ENCODE assay signal across 1 cellular context in the genomic region with DNA sequence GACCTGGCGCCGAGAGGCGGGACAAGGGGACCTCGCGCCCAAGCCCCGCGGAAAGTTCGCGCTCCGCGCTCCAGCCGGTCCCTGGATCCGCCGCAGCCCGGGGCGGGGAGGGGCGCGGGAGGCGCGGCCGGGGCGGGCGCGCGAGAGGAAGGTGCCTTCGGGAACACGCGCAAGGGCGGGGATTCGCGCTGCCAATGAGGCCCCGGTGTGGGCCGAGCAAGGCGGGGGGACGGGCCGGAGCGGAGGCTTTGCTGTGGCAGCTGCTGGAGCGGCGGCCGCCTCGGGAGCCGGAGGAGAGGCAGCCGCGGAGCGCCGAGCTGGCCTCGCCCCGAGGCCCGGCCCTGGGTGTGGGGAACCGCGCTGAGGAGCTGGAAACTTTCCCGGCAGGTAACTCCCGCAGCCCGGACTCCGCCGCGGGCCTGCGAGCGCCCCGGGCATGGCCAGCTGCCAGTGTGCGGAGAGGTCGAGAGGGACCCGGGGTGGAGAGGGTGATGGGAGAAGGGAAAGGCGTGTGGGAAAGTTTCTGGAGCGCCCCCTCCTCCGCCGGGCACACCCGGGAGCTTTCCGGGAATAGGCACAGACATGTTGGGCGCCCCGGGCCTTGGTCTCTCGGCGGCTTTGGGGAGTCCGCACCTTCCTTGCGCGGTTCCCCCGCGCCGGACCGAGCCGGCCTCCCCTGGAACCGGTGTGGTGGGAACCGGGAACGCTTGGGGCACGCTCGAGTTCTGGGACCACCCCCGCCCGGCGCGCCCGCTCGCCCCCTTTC.
TF ChIP-seq lines count a peak whose summit lies in the region.

A gene (plus strand): TSS at position 245 of the 766 bp plus-strand sequence. CDS start 97,271 bp downstream, outside the sequence.

TF ChIP-seq in HepG2, 621 proteins besides CTCF, POLR2A, EP300 and RAD21 (continued from another document and continues in another):
- TF ChIP-seq, protein P1, sequence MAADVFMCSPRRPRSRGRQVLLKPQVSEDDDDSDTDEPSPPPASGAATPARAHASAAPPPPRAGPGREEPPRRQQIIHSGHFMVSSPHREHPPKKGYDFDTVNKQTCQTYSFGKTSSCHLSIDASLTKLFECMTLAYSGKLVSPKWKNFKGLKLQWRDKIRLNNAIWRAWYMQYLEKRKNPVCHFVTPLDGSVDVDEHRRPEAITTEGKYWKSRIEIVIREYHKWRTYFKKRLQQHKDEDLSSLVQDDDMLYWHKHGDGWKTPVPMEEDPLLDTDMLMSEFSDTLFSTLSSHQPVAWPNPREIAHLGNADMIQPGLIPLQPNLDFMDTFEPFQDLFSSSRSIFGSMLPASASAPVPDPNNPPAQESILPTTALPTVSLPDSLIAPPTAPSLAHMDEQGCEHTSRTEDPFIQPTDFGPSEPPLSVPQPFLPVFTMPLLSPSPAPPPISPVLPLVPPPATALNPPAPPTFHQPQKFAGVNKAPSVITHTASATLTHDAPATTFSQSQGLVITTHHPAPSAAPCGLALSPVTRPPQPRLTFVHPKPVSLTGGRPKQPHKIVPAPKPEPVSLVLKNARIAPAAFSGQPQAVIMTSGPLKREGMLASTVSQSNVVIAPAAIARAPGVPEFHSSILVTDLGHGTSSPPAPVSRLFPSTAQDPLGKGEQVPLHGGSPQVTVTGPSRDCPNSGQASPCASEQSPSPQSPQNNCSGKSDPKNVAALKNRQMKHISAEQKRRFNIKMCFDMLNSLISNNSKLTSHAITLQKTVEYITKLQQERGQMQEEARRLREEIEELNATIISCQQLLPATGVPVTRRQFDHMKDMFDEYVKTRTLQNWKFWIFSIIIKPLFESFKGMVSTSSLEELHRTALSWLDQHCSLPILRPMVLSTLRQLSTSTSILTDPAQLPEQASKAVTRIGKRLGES (CRISPR knock-in tag; IDR thresholded peaks at IDR 0.05; ENCODE audit: borderline replicate concordance), result no peak; the same call in 1 of the 2 replicates
- TF ChIP-seq GFI1 (CRISPR knock-in tag; IDR thresholded peaks at IDR 0.05; ENCODE audit: borderline replicate concordance) (no peak), ZNF761 (CRISPR knock-in tag; conservative IDR thresholded peaks at IDR 0.05) (no peak), PLRG1 (conservative IDR thresholded peaks at IDR 0.05) (no peak), KLF9 (CRISPR knock-in tag; IDR thresholded peaks at IDR 0.05; ENCODE audit: low read depth) (no peak), ASH2L (IDR thresholded peaks at IDR 0.05; ENCODE audit: insufficient read length, low read depth, low read length) (no peak), ARID2 (CRISPR knock-in tag; IDR thresholded peaks at IDR 0.05; ENCODE audit: borderline replicate concordance) (no peak), ZNF329 (CRISPR knock-in tag; IDR thresholded peaks at IDR 0.05; ENCODE audit: low read depth) (peak; percentile 80; the same call in 1 of the 2 replicates), ATF1 (CRISPR knock-in tag; IDR thresholded peaks at IDR 0.05) (no peak), FOXA1 (IDR thresholded peaks at IDR 0.05) (no peak), FOXA1 (CRISPR knock-in tag; IDR thresholded peaks at IDR 0.05) (no peak), ZNF577 (CRISPR knock-in tag; IDR thresholded peaks at IDR 0.05; ENCODE audit: borderline replicate concordance, low read depth) (no peak), ZBTB7B (CRISPR knock-in tag; IDR thresholded peaks at IDR 0.05) (peak; percentile 28; the same call in 1 of the 2 replicates), HOXA9 (CRISPR knock-in tag; IDR thresholded peaks at IDR 0.05; ENCODE audit: borderline replicate concordance) (no peak; the same call in 1 of the 2 replicates), FOXP1 (IDR thresholded peaks at IDR 0.05) (no peak), FOXP1 (CRISPR knock-in tag; IDR thresholded peaks at IDR 0.05) (no peak), MEIS1 (CRISPR knock-in tag; IDR thresholded peaks at IDR 0.05; ENCODE audit: borderline replicate concordance) (no peak), TAF1 (CRISPR knock-in tag; IDR thresholded peaks at IDR 0.05) (peak; percentile 68), PCBP2 (optimal IDR thresholded peaks at IDR 0.05; ENCODE audit: low read depth, low read length, poor library complexity, severe bottlenecking) (no peak), MTA3 (CRISPR knock-in tag; IDR thresholded peaks at IDR 0.05) (no peak), NR2F6 (IDR thresholded peaks at IDR 0.05) (no peak), NR2F6 (CRISPR knock-in tag; IDR thresholded peaks at IDR 0.05) (no peak), ZFP36 (IDR thresholded peaks at IDR 0.05; ENCODE audit: borderline replicate concordance, low read depth, low read length, partially characterized antibody) (no peak), YEATS4 (CRISPR knock-in tag; IDR thresholded peaks at IDR 0.05; ENCODE audit: borderline replicate concordance) (peak; percentile 24; the same call in 1 of the 2 replicates), ZNF563 (CRISPR knock-in tag; IDR thresholded peaks at IDR 0.05) (peak; percentile 79; the same call in 1 of the 2 replicates), FOXA3 (CRISPR knock-in tag; IDR thresholded peaks at IDR 0.05) (peak; percentile 17), ZNF562 (CRISPR knock-in tag; IDR thresholded peaks at IDR 0.05; ENCODE audit: borderline replicate concordance) (no peak), ZBTB20 (CRISPR knock-in tag; IDR thresholded peaks at IDR 0.05; ENCODE audit: borderline replicate concordance, low read depth) (no peak), ZNF251 (CRISPR knock-in tag; IDR thresholded peaks at IDR 0.05) (no peak), ZC3H13 (CRISPR knock-in tag; IDR thresholded peaks at IDR 0.05) (no peak), ZNF629 (CRISPR knock-in tag; conservative IDR thresholded peaks at IDR 0.05) (no peak), SMAD9 (CRISPR knock-in tag; IDR thresholded peaks at IDR 0.05) (no peak), SOX6 (IDR thresholded peaks at IDR 0.05) (no peak), SOX6 (CRISPR knock-in tag; IDR thresholded peaks at IDR 0.05) (no peak; the same call in 1 of the 2 replicates), RELA (CRISPR knock-in tag; IDR thresholded peaks at IDR 0.05) (no peak), NKX3-1 (CRISPR knock-in tag; IDR thresholded peaks at IDR 0.05) (0 out of 2 replicates have a peak, but pooled peaks have one; percentile 55), U2AF2 (IDR thresholded peaks at IDR 0.05; ENCODE audit: low read depth, low read length) (no peak)
- TF ChIP-seq, protein P2, sequence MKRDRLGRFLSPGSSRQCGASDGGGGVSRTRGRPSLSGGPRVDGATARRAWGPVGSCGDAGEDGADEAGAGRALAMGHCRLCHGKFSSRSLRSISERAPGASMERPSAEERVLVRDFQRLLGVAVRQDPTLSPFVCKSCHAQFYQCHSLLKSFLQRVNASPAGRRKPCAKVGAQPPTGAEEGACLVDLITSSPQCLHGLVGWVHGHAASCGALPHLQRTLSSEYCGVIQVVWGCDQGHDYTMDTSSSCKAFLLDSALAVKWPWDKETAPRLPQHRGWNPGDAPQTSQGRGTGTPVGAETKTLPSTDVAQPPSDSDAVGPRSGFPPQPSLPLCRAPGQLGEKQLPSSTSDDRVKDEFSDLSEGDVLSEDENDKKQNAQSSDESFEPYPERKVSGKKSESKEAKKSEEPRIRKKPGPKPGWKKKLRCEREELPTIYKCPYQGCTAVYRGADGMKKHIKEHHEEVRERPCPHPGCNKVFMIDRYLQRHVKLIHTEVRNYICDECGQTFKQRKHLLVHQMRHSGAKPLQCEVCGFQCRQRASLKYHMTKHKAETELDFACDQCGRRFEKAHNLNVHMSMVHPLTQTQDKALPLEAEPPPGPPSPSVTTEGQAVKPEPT (CRISPR knock-in tag; IDR thresholded peaks at IDR 0.05; ENCODE audit: low read depth), result no peak; the same call in 1 of the 2 replicates
- TF ChIP-seq, protein P3, sequence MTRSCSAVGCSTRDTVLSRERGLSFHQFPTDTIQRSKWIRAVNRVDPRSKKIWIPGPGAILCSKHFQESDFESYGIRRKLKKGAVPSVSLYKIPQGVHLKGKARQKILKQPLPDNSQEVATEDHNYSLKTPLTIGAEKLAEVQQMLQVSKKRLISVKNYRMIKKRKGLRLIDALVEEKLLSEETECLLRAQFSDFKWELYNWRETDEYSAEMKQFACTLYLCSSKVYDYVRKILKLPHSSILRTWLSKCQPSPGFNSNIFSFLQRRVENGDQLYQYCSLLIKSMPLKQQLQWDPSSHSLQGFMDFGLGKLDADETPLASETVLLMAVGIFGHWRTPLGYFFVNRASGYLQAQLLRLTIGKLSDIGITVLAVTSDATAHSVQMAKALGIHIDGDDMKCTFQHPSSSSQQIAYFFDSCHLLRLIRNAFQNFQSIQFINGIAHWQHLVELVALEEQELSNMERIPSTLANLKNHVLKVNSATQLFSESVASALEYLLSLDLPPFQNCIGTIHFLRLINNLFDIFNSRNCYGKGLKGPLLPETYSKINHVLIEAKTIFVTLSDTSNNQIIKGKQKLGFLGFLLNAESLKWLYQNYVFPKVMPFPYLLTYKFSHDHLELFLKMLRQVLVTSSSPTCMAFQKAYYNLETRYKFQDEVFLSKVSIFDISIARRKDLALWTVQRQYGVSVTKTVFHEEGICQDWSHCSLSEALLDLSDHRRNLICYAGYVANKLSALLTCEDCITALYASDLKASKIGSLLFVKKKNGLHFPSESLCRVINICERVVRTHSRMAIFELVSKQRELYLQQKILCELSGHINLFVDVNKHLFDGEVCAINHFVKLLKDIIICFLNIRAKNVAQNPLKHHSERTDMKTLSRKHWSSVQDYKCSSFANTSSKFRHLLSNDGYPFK (CRISPR knock-in tag; IDR thresholded peaks at IDR 0.05; ENCODE audit: borderline replicate concordance), result no peak
- TF ChIP-seq, protein P4, sequence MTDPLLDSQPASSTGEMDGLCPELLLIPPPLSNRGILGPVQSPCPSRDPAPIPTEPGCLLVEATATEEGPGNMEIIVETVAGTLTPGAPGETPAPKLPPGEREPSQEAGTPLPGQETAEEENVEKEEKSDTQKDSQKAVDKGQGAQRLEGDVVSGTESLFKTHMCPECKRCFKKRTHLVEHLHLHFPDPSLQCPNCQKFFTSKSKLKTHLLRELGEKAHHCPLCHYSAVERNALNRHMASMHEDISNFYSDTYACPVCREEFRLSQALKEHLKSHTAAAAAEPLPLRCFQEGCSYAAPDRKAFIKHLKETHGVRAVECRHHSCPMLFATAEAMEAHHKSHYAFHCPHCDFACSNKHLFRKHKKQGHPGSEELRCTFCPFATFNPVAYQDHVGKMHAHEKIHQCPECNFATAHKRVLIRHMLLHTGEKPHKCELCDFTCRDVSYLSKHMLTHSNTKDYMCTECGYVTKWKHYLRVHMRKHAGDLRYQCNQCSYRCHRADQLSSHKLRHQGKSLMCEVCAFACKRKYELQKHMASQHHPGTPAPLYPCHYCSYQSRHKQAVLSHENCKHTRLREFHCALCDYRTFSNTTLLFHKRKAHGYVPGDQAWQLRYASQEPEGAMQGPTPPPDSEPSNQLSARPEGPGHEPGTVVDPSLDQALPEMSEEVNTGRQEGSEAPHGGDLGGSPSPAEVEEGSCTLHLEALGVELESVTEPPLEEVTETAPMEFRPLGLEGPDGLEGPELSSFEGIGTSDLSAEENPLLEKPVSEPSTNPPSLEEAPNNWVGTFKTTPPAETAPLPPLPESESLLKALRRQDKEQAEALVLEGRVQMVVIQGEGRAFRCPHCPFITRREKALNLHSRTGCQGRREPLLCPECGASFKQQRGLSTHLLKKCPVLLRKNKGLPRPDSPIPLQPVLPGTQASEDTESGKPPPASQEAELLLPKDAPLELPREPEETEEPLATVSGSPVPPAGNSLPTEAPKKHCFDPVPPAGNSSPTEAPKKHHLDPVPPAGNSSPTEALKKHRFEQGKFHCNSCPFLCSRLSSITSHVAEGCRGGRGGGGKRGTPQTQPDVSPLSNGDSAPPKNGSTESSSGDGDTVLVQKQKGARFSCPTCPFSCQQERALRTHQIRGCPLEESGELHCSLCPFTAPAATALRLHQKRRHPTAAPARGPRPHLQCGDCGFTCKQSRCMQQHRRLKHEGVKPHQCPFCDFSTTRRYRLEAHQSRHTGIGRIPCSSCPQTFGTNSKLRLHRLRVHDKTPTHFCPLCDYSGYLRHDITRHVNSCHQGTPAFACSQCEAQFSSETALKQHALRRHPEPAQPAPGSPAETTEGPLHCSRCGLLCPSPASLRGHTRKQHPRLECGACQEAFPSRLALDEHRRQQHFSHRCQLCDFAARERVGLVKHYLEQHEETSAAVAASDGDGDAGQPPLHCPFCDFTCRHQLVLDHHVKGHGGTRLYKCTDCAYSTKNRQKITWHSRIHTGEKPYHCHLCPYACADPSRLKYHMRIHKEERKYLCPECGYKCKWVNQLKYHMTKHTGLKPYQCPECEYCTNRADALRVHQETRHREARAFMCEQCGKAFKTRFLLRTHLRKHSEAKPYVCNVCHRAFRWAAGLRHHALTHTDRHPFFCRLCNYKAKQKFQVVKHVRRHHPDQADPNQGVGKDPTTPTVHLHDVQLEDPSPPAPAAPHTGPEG (CRISPR knock-in tag; IDR thresholded peaks at IDR 0.05), result no peak
- TF ChIP-seq, protein P5, sequence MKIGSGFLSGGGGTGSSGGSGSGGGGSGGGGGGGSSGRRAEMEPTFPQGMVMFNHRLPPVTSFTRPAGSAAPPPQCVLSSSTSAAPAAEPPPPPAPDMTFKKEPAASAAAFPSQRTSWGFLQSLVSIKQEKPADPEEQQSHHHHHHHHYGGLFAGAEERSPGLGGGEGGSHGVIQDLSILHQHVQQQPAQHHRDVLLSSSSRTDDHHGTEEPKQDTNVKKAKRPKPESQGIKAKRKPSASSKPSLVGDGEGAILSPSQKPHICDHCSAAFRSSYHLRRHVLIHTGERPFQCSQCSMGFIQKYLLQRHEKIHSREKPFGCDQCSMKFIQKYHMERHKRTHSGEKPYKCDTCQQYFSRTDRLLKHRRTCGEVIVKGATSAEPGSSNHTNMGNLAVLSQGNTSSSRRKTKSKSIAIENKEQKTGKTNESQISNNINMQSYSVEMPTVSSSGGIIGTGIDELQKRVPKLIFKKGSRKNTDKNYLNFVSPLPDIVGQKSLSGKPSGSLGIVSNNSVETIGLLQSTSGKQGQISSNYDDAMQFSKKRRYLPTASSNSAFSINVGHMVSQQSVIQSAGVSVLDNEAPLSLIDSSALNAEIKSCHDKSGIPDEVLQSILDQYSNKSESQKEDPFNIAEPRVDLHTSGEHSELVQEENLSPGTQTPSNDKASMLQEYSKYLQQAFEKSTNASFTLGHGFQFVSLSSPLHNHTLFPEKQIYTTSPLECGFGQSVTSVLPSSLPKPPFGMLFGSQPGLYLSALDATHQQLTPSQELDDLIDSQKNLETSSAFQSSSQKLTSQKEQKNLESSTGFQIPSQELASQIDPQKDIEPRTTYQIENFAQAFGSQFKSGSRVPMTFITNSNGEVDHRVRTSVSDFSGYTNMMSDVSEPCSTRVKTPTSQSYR (CRISPR knock-in tag; IDR thresholded peaks at IDR 0.05; ENCODE audit: borderline replicate concordance), result no peak
- TF ChIP-seq, protein P6, sequence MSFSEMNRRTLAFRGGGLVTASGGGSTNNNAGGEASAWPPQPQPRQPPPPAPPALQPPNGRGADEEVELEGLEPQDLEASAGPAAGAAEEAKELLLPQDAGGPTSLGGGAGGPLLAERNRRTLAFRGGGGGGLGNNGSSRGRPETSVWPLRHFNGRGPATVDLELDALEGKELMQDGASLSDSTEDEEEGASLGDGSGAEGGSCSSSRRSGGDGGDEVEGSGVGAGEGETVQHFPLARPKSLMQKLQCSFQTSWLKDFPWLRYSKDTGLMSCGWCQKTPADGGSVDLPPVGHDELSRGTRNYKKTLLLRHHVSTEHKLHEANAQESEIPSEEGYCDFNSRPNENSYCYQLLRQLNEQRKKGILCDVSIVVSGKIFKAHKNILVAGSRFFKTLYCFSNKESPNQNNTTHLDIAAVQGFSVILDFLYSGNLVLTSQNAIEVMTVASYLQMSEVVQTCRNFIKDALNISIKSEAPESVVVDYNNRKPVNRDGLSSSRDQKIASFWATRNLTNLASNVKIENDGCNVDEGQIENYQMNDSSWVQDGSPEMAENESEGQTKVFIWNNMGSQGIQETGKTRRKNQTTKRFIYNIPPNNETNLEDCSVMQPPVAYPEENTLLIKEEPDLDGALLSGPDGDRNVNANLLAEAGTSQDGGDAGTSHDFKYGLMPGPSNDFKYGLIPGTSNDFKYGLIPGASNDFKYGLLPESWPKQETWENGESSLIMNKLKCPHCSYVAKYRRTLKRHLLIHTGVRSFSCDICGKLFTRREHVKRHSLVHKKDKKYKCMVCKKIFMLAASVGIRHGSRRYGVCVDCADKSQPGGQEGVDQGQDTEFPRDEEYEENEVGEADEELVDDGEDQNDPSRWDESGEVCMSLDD (CRISPR knock-in tag; IDR thresholded peaks at IDR 0.05; ENCODE audit: borderline replicate concordance), result no peak
